In the genomic region with DNA sequence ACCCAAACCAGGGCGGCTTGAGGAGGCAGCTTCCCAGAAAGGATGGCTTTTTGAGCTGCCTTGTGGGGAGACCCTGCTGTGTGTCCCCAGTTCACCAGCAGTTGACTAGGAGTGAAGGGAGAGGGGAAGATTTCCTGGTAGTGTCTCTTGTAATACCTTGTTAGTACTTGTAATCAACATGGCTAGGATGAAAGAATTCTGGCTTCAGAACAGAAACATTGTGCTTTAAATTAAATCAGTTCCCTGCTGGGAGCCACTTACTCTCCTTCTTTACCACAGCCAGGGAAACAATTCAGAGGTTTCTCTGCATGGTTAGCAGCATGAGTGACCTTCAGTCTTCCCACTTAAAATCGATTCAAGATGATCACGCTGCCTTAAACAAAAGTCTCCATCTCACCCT, we compare ENCODE assay signal across 20 cellular contexts.
DNase-seq lines count a peak whose midpoint lies in the region; ATAC-seq and TF ChIP-seq lines count a peak whose summit lies in the region.
"Had no signal": no experiment of that assay in that cellular context is flagged by ENCODE, and none has a peak within 500 bp of the region (broad histone marks: within the 10 kb centered on the region; RNA-seq: fewer than 3 reads in every experiment).

No MANE protein-coding gene starts in this region.

- H3K4me3 ChIP-seq in iPS-15b (ENCODE audit: low read depth, low read length), result peak overlapping the region; percentile 33
- H3K4me3 ChIP-seq: BLaER1 had no signal

- peak overlapping the region; percentile 97 for H3K27ac Mint-ChIP-seq in WTC11
- H3K27ac Mint-ChIP-seq: activated CD4-positive, alpha-beta T cell treated with anti-CD3 and anti-CD28 coated beads, Interleukin-2, amount 10 ng/mL, durations not matched to agents 7 days and 5 days had no signal

- peaks cover 62% of the 10 kb centered on the region for H3K27me3 Mint-ChIP-seq in WTC11 (ENCODE audit: low read depth)
- H3K27me3 Mint-ChIP-seq: activated CD4-positive, alpha-beta T cell treated with anti-CD3 and anti-CD28 coated beads, Interleukin-2, amount 10 ng/mL, durations not matched to agents 7 days and 5 days; central memory CD8-positive, alpha-beta T cell; stimulated activated naive CD8-positive, alpha-beta T cell treated with anti-CD3 and anti-CD28 coated beads, Interleukin-15, amount 100 ng/mL, for 72 hours had no signal

- CTCF ChIA-PET in WTC11 (lab: Charles Lee), result interaction anchor here (1.3 to 1.5 kb wide), 2 partner anchors 121 to 287 kb away, joined by 3 read pairs; no protein-coding TSS in a partner anchor

- no peaks in the 10 kb centered on the region for H3K9me3 ChIP-seq in iPS-15b (ENCODE audit: control insufficient read depth, insufficient read depth, low read length)
- H3K9me3 ChIP-seq: BLaER1 had no signal

- no peaks in the 10 kb centered on the region for H3K36me3 ChIP-seq in iPS-15b (ENCODE audit: control insufficient read depth, insufficient read depth, low read length)
- H3K36me3 ChIP-seq: BLaER1 had no signal

- no peaks in the 10 kb centered on the region for H3K36me3 Mint-ChIP-seq in WTC11

- H3K4me3 Mint-ChIP-seq in WTC11, result peak overlapping the region; percentile 54
- H3K4me3 Mint-ChIP-seq: activated CD4-positive, alpha-beta T cell treated with anti-CD3 and anti-CD28 coated beads, Interleukin-2, amount 10 ng/mL, durations not matched to agents 7 days and 5 days; central memory CD8-positive, alpha-beta T cell; stimulated activated naive CD8-positive, alpha-beta T cell treated with anti-CD3 and anti-CD28 coated beads, Interleukin-15, amount 100 ng/mL, for 72 hours had no signal

- DNase-seq in NCI-H2171 treated with DMSO at 0.1 percent for 48 hours (lab: John Stamatoyannopoulos, UW) (peak; percentile 58), NCI-H2171 (lab: John Stamatoyannopoulos, UW) (no peak), WTC11 (ENCODE audit: low spot score) (no peak), CD1c-positive myeloid dendritic cell (ENCODE audit: extremely low spot score) (no peak), HUDEP-2 (lab: John Stamatoyannopoulos, UW; ENCODE audit: unreplicated experiment in 76 of 76) (no peak), DMS53 treated with DMSO at 0.1 percent for 48 hours (lab: John Stamatoyannopoulos, UW; ENCODE audit: unreplicated experiment) (no peak)
- no peak for DNase-seq in activated T-cell treated with anti-CD3 and anti-CD28 coated beads, Interleukin-2, amount 50 U/mL, for 48 hours
- DNase-seq: activated CD4-positive, alpha-beta T cell treated with anti-CD3 and anti-CD28 coated beads, Interleukin-2, amount 10 ng/mL, durations not matched to agents 7 days and 5 days; activated CD8-positive, alpha-beta memory T cell treated with anti-CD3 and anti-CD28 coated beads, Interleukin-2, amount 50 U/mL, for 4 hours; activated effector memory CD4-positive, alpha-beta T cell treated with anti-CD3 and anti-CD28 coated beads, Interleukin-2, amount 50 U/mL, for 16 hours; GF-D8; GOT3; NCI-H1694; NCI-H510A; SIG-M5; stimulated activated naive CD8-positive, alpha-beta T cell treated with anti-CD3 and anti-CD28 coated beads, Interleukin-15, amount 100 ng/mL, for 72 hours; trophoblast cell had no signal

- H3K27me3 ChIP-seq in iPS-15b (ENCODE audit: control insufficient read depth, insufficient read depth, low read length), result peaks cover 7% of the 10 kb centered on the region
- H3K27me3 ChIP-seq: BLaER1 had no signal

- POLR2A ChIA-PET in WTC11 (lab: Charles Lee), result interaction anchor here (0.6 kb wide), 1 partner anchor 88 kb away, joined by 4 read pairs; no protein-coding TSS in a partner anchor

- H3K9me3 Mint-ChIP-seq in WTC11, result peaks cover 15% of the 10 kb centered on the region; the same call in 1 of the 2 replicates

- H3K9ac ChIP-seq in iPS-15b (ENCODE audit: low read depth, low read length), result peak overlapping the region; percentile 61
- H3K9ac ChIP-seq: BLaER1 had no signal

- peaks cover 41% of the 10 kb centered on the region for H3K4me1 Mint-ChIP-seq in WTC11
- H3K4me1 Mint-ChIP-seq: activated CD4-positive, alpha-beta T cell treated with anti-CD3 and anti-CD28 coated beads, Interleukin-2, amount 10 ng/mL, durations not matched to agents 7 days and 5 days; central memory CD8-positive, alpha-beta T cell; stimulated activated naive CD8-positive, alpha-beta T cell treated with anti-CD3 and anti-CD28 coated beads, Interleukin-15, amount 100 ng/mL, for 72 hours had no signal

- peaks cover 22% of the 10 kb centered on the region for H3K4me1 ChIP-seq in iPS-15b (ENCODE audit: control insufficient read depth, insufficient read depth, low read length)
- H3K4me1 ChIP-seq: BLaER1 had no signal

- TF ChIP-seq CTCF in WTC11 (IDR thresholded peaks at IDR 0.05), result no peak

- peak; percentile 62 for ATAC-seq in WTC11
- ATAC-seq: stimulated activated naive CD8-positive, alpha-beta T cell treated with anti-CD3 and anti-CD28 coated beads, Interleukin-15, amount 100 ng/mL, for 72 hours had no signal

TF ChIP-seq in WTC11, 78 proteins besides CTCF, POLR2A, EP300 and RAD21:
- TF ChIP-seq GTF2I (CRISPR knock-in tag; conservative IDR thresholded peaks at IDR 0.05) (no peak), JAZF1 (CRISPR knock-in tag; IDR thresholded peaks at IDR 0.05) (no peak), FOXK1 (CRISPR knock-in tag; IDR thresholded peaks at IDR 0.05) (no peak), CREB1 (CRISPR knock-in tag; IDR thresholded peaks at IDR 0.05) (no peak), NFYB (CRISPR knock-in tag; conservative IDR thresholded peaks at IDR 0.05; ENCODE audit: low read depth) (no peak), ZNF416 (CRISPR knock-in tag; IDR thresholded peaks at IDR 0.05) (no peak), ZNF423 (CRISPR knock-in tag; IDR thresholded peaks at IDR 0.05) (no peak)
- TF ChIP-seq, protein P1, sequence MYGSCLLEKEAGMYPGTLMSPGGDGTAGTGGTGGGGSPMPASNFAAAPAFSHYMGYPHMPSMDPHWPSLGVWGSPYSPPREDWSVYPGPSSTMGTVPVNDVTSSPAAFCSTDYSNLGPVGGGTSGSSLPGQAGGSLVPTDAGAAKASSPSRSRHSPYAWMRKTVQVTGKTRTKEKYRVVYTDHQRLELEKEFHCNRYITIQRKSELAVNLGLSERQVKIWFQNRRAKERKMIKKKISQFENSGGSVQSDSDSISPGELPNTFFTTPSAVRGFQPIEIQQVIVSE (CRISPR knock-in tag; IDR thresholded peaks at IDR 0.05; ENCODE audit: borderline replicate concordance), result no peak
- TF ChIP-seq, protein P2, sequence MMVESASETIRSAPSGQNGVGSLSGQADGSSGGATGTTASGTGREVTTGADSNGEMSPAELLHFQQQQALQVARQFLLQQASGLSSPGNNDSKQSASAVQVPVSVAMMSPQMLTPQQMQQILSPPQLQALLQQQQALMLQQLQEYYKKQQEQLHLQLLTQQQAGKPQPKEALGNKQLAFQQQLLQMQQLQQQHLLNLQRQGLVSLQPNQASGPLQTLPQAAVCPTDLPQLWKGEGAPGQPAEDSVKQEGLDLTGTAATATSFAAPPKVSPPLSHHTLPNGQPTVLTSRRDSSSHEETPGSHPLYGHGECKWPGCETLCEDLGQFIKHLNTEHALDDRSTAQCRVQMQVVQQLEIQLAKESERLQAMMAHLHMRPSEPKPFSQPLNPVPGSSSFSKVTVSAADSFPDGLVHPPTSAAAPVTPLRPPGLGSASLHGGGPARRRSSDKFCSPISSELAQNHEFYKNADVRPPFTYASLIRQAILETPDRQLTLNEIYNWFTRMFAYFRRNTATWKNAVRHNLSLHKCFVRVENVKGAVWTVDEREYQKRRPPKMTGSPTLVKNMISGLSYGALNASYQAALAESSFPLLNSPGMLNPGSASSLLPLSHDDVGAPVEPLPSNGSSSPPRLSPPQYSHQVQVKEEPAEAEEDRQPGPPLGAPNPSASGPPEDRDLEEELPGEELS (CRISPR knock-in tag; IDR thresholded peaks at IDR 0.05), result no peak
